1 cellular context compared by ENCODE assay signal in the genomic region with DNA sequence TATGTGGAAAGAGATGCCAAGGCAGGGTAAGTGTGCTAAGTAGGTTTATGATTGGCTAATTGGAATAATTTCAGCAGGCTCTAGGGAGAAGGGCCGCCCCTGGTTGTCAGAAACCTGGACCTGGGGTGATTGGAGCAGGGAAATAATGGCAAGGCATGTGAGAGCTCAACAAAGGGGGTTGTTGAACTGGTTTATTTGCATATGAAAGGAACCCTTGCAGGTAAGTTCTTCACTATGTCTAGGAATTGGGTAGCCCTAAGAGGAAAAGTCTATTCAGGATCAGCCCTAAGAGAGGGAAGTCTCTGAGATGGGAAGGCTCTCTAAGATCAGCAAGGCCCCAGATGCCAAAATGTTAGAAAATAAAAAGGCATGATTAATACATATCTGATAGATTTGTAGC.
TF ChIP-seq lines count a peak whose summit lies in the region.

No MANE protein-coding gene starts in this region.

TF ChIP-seq in endothelial cell of umbilical vein, 7 proteins besides CTCF, POLR2A, EP300 and RAD21:
- TF ChIP-seq JUN (IDR thresholded peaks at IDR 0.05; ENCODE audit: borderline replicate concordance, insufficient read depth, insufficient read length, low read depth) (no peak), FOS (IDR thresholded peaks at IDR 0.05; ENCODE audit: borderline replicate concordance, insufficient read depth, low read length) (no peak), POLR2AphosphoS5 (IDR thresholded peaks at IDR 0.05; ENCODE audit: insufficient read depth, low read depth, low read length) (no peak), MYC (IDR thresholded peaks at IDR 0.05; ENCODE audit: low read depth, low read length) (no peak), GATA2 (IDR thresholded peaks at IDR 0.05; ENCODE audit: insufficient read depth, insufficient read length, low read depth, low read length) (no peak), EZH2 (IDR thresholded peaks at IDR 0.05; ENCODE audit: borderline replicate concordance, low read depth, low read length, severe bottlenecking) (no peak)
- TF ChIP-seq, protein P1, sequence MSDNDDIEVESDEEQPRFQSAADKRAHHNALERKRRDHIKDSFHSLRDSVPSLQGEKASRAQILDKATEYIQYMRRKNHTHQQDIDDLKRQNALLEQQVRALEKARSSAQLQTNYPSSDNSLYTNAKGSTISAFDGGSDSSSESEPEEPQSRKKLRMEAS (IDR thresholded peaks at IDR 0.05; ENCODE audit: insufficient read depth, insufficient read length), result no peak
TF ChIP-seq in endothelial cell of umbilical vein: peak in this region for 0.
